In genomic region chr14:24710403-24711063, GRCh38 we compare ENCODE assay signal across 8 cellular contexts.
DNase-seq lines count a peak whose midpoint lies in the region; ATAC-seq and TF ChIP-seq lines count a peak whose summit lies in the region.

No MANE protein-coding gene starts in this region.

- H3K36me3 ChIP-seq in CD4-positive, alpha-beta memory T cell (ENCODE audit: insufficient read depth, low read length), result no peaks in the 10 kb centered on the region
- H3K36me3 ChIP-seq in GM23338 (ENCODE audit: insufficient read depth), result no peaks in the 10 kb centered on the region

- H3K27me3 ChIP-seq in CD4-positive, alpha-beta memory T cell (ENCODE audit: insufficient read depth, low read length), result no peaks in the 10 kb centered on the region
- H3K27me3 ChIP-seq in GM23338 (ENCODE audit: insufficient read depth), result no peaks in the 10 kb centered on the region

- peak overlapping the region; percentile 58; the same call in 1 of the 2 replicates for H2AFZ ChIP-seq in GM23338

- no peaks in the 10 kb centered on the region for H3K36me3 Mint-ChIP-seq in CD4-positive, alpha-beta memory T cell
- H3K36me3 Mint-ChIP-seq in GM23338 (ENCODE audit: low read depth), result no peaks in the 10 kb centered on the region
- no peaks in the 10 kb centered on the region for H3K36me3 Mint-ChIP-seq in naive B cell

- H3K4me1 ChIP-seq in CD4-positive, alpha-beta memory T cell (ENCODE audit: insufficient read depth, low read length), result peaks cover 4% of the 10 kb centered on the region
- no peaks in the 10 kb centered on the region for H3K4me1 ChIP-seq in GM23338 (ENCODE audit: insufficient read depth)

- peak; percentile 26 to 53 (median 47) for DNase-seq in CD4-positive, alpha-beta memory T cell
- DNase-seq in GM23338 (ENCODE audit: low spot score), result peak; percentile 78
- peak; percentile 52 for DNase-seq in NCI-H460 (ENCODE audit: extremely low read depth, low read depth)
- peak; percentile 57 for DNase-seq in activated CD8-positive, alpha-beta memory T cell treated with anti-CD3 and anti-CD28 coated beads, Interleukin-2, amount 50 U/mL, for 4 hours
- DNase-seq in epithelial cell of proximal tubule (ENCODE audit: low read depth), result peak; percentile 10
- peak; percentile 55 for DNase-seq in naive B cell
- DNase-seq in stimulated activated naive CD4-positive, alpha-beta T cell treated with Interleukin-2 at 50 U/mL for 16 hours (lab: John Stamatoyannopoulos, UW), result peak; percentile 32
- no peak for DNase-seq in GF-D8 (lab: John Stamatoyannopoulos, UW)

- no peaks in the 10 kb centered on the region for H4K20me1 ChIP-seq in GM23338 (replicated peaks; ENCODE audit: insufficient read depth)

- ATAC-seq in GM23338, result peak; percentile 86
- ATAC-seq in naive B cell (ENCODE audit: low read depth in 2 of 2), result no peak

- H3F3A ChIP-seq in GM23338 (replicated peaks; ENCODE audit: low read depth), result no peaks in the 10 kb centered on the region

- H3K79me2 ChIP-seq in GM23338 (replicated peaks; ENCODE audit: insufficient read depth), result no peaks in the 10 kb centered on the region

- TF ChIP-seq CTCF in GM23338 (conservative IDR thresholded peaks at IDR 0.05; ENCODE audit: low read depth in 2 of 2) (peak; percentile 70 to 89), epithelial cell of proximal tubule (conservative IDR thresholded peaks at IDR 0.05; ENCODE audit: low read depth, low read length) (peak; percentile 90)

- H3K9me2 ChIP-seq in GM23338 (ENCODE audit: insufficient read depth), result no peaks in the 10 kb centered on the region

- POLR2A ChIA-PET in CD4-positive, alpha-beta memory T cell (lab: Charles Lee; ENCODE audit: partially characterized antibody), result interaction anchor here (0.6 to 1.8 kb wide), 2 partner anchors 18 to 56 kb away, joined by 3 to 9 read pairs; no protein-coding TSS in a partner anchor

- H3K27ac Mint-ChIP-seq in CD4-positive, alpha-beta memory T cell, result peak overlapping the region in 1 of 7 donors; percentile 49
- H3K27ac Mint-ChIP-seq in GM23338 (no peak overlapping the region), naive B cell (peak overlapping the region in 1 of 6 donors; percentile 36)

- no peaks in the 10 kb centered on the region for H3K9me3 Mint-ChIP-seq in CD4-positive, alpha-beta memory T cell
- H3K9me3 Mint-ChIP-seq in GM23338 (no peaks in the 10 kb centered on the region), naive B cell (peaks cover 0 to 5% (median 0%) of the 10 kb centered on the region in 7 donors)

- peaks cover 2 to 6% of the 10 kb centered on the region in 2 donors for H3K27me3 Mint-ChIP-seq in CD4-positive, alpha-beta memory T cell
- peaks cover 4% of the 10 kb centered on the region for H3K27me3 Mint-ChIP-seq in GM23338 (ENCODE audit: insufficient read depth, low read depth, poor library complexity)
- peaks cover 11 to 20% (median 14%) of the 10 kb centered on the region in 3 donors for H3K27me3 Mint-ChIP-seq in naive B cell

- no peak overlapping the region for H3K4me2 ChIP-seq in GM23338

- intact Hi-C loops in CD4-positive, alpha-beta memory T cell (cut with micrococcal nuclease), result loop anchor here (1.0 to 2.0 kb wide), 2 partner anchors 18 to 422 kb away; no protein-coding TSS in a partner anchor

- no peak overlapping the region for H3K4me3 Mint-ChIP-seq in CD4-positive, alpha-beta memory T cell
- H3K4me3 Mint-ChIP-seq in GM23338 (no peak overlapping the region), naive B cell (peak overlapping the region in 1 of 8 donors; percentile 60)

- CTCF ChIA-PET in CD4-positive, alpha-beta memory T cell (lab: Charles Lee; ENCODE audit: partially characterized antibody), result interaction anchor here (0.6 to 4.9 kb wide), 33 partner anchors 9 to 796 kb away, joined by 3 to 55 read pairs (median 4); partner anchors contain the start of gene ADCY4

- H3K9me3 ChIP-seq in CD4-positive, alpha-beta memory T cell (ENCODE audit: control insufficient read depth in 1 of 2, low read length in 2 of 2), result no peaks in the 10 kb centered on the region

- H3K27ac ChIP-seq in CD4-positive, alpha-beta memory T cell (ENCODE audit: low read depth, low read length), result no peak overlapping the region
- no peak overlapping the region for H3K27ac ChIP-seq in GM23338 (ENCODE audit: low read depth)

- no peaks in the 10 kb centered on the region for H3K4me1 Mint-ChIP-seq in CD4-positive, alpha-beta memory T cell
- peaks cover 4% of the 10 kb centered on the region; the same call in 2 of the 3 replicates for H3K4me1 Mint-ChIP-seq in GM23338
- peaks cover 8 to 17% (median 17%) of the 10 kb centered on the region in 3 donors for H3K4me1 Mint-ChIP-seq in naive B cell

- no peak overlapping the region for H3K4me3 ChIP-seq in CD4-positive, alpha-beta memory T cell (ENCODE audit: low read length in 2 of 2)
- H3K4me3 ChIP-seq in GM23338 (no peak overlapping the region), epithelial cell of proximal tubule (ENCODE audit: low read depth, low read length) (peak overlapping the region; percentile 25)

TF ChIP-seq in GM23338, 12 proteins besides CTCF, POLR2A, EP300 and RAD21 (continues in another document):
- TF ChIP-seq EZH2phosphoT487 (IDR thresholded peaks at IDR 0.05; ENCODE audit: unreplicated experiment), result no peak
- TF ChIP-seq, protein P1, sequence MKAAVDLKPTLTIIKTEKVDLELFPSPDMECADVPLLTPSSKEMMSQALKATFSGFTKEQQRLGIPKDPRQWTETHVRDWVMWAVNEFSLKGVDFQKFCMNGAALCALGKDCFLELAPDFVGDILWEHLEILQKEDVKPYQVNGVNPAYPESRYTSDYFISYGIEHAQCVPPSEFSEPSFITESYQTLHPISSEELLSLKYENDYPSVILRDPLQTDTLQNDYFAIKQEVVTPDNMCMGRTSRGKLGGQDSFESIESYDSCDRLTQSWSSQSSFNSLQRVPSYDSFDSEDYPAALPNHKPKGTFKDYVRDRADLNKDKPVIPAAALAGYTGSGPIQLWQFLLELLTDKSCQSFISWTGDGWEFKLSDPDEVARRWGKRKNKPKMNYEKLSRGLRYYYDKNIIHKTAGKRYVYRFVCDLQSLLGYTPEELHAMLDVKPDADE (IDR thresholded peaks at IDR 0.05), result no peak
- TF ChIP-seq CREB1 (CRISPR knock-in tag; IDR thresholded peaks at IDR 0.05; ENCODE audit: low read depth), result no peak
- no peak for TF ChIP-seq NANOG (IDR thresholded peaks at IDR 0.05; ENCODE audit: borderline replicate concordance)
- no peak for TF ChIP-seq POLR2AphosphoS5 (IDR thresholded peaks at IDR 0.05; ENCODE audit: low read depth)
- TF ChIP-seq STAT1 (IDR thresholded peaks at IDR 0.05; ENCODE audit: unreplicated experiment), result no peak
- TF ChIP-seq JUNB (IDR thresholded peaks at IDR 0.05; ENCODE audit: unreplicated experiment), result no peak
- TF ChIP-seq ZNF331 (CRISPR knock-in tag; IDR thresholded peaks at IDR 0.05; ENCODE audit: low read depth), result no peak
- TF ChIP-seq EZH2 (IDR thresholded peaks at IDR 0.05; ENCODE audit: low read depth, unreplicated experiment), result no peak
- TF ChIP-seq ZNF114 (CRISPR knock-in tag; IDR thresholded peaks at IDR 0.05), result no peak
